1 cellular context compared by ENCODE assay signal in the genomic region with DNA sequence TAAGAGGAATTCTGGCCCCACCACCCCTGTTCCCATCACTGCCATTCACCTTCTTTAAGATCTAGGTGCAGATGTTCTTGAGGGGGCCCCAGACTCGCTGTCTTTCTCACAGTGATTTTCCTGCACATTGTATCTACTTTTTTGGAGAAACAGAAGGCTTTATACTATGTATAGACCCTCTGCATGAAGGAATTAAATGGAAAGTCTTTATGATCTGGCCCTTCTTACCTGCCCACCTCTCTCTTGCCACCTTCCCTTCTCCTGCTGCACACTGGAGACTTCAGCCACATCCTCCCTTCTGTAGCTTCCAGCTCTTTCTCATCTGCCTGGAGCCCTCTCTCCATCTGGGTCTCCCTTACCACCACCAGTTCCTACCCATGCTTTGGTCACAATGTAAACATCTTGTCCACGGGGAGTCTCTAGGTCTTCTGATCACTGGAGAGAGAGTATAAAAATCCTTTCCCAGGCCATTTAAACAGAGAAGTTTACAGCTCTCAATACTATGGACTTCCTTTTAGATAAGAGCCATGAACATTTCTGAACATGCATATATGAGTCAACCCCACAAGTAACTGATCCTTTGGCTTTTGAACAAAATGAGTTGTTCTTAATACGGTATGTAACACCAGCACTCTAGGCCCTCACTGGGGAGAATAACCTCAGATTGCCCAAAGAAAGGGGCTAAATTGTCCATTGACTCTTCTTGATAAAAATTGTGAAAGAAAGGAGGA.
TF ChIP-seq lines count a peak whose summit lies in the region.

No MANE protein-coding gene starts in this region.

TF ChIP-seq in K562, 482 proteins besides CTCF, POLR2A, EP300 and RAD21 (continued from another document):
- no peak for TF ChIP-seq TEAD1 (CRISPR knock-in tag; IDR thresholded peaks at IDR 0.05)
